Comparison of ENCODE assay signal across 6 cellular contexts in the genomic region with DNA sequence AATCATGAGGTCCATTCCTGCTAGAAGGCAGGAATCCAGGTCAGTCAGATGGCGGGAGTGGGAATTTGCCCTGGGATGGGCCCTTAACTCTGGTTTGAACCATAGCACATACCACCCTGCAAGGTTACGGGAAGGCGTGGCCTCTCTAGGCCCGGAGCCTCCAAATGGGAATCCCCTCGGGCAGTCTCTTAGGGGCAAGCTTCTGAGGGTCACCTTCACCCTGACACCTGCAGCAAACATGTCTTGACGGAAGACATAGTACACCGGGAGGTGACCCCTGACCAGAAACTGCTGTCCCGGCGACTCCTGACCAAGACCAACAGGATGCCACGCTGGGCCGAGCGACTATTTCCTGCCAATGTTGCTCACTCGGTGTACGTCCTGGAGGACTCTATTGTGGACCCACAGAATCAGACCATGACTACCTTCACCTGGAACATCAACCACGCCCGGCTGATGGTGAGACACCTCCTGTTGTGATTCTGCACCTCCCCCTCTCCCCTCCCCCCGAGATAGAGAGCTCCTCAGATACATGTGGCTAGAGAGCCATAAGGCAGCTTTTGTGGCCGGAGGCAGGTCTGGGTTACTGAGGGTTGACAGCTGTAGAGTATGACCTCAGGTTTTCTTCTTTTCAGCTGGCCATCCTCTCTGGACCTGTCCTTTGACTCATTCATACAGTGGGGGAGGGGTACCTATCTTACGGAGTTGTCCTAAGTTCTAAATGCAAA. TPM values are rescaled to one million over a fixed set of nuclear protein-coding genes. Genes with fewer than 3 reads are reported as not detected.
DNase-seq lines count a peak whose midpoint lies in the region; ATAC-seq lines count a peak whose summit lies in the region.

No MANE protein-coding gene starts in this region.

- WGBS in HUES64: 53% methylated on average over 17 of the region's 19 CpGs

- H3K27ac Mint-ChIP-seq in activated naive CD4-positive, alpha-beta T cell treated with anti-CD3 and anti-CD28 coated beads, Interleukin-2, amount 50 U/mL, for 24 hours: peak overlapping the region; percentile 87

- peaks cover 11% of the 10 kb centered on the region; the same call in 1 of the 2 replicates for H3K4me1 ChIP-seq in HUES64 (ENCODE audit: insufficient read depth, low read length)

- H3K4me3 Mint-ChIP-seq in activated naive CD4-positive, alpha-beta T cell treated with anti-CD3 and anti-CD28 coated beads, Interleukin-2, amount 50 U/mL, for 24 hours: peak overlapping the region; percentile 92

- H3K4me1 Mint-ChIP-seq in activated naive CD4-positive, alpha-beta T cell treated with anti-CD3 and anti-CD28 coated beads, Interleukin-2, amount 50 U/mL, for 24 hours: peaks cover 68% of the 10 kb centered on the region

- H3K9ac ChIP-seq in HUES64 (ENCODE audit: low read depth, low read length): peak overlapping the region; percentile 97

- peaks cover 36% of the 10 kb centered on the region for H3K36me3 ChIP-seq in HUES64 (ENCODE audit: insufficient read depth, low read length)

- peak overlapping the region; percentile 76; the same call in 1 of the 2 replicates for H3K27ac ChIP-seq in HUES64 (ENCODE audit: low read depth, low read length)

- no peaks in the 10 kb centered on the region for H3K9me3 Mint-ChIP-seq in activated naive CD4-positive, alpha-beta T cell treated with anti-CD3 and anti-CD28 coated beads, Interleukin-2, amount 50 U/mL, for 24 hours

- no peaks in the 10 kb centered on the region for H3K27me3 Mint-ChIP-seq in activated naive CD4-positive, alpha-beta T cell treated with anti-CD3 and anti-CD28 coated beads, Interleukin-2, amount 50 U/mL, for 24 hours

- H3K36me3 Mint-ChIP-seq in activated naive CD4-positive, alpha-beta T cell treated with anti-CD3 and anti-CD28 coated beads, Interleukin-2, amount 50 U/mL, for 24 hours: peaks cover 7% of the 10 kb centered on the region

- H3K4me3 ChIP-seq in HUES64 (ENCODE audit: low read length): peak overlapping the region; percentile 99

- ATAC-seq in GM18909 (IDR thresholded peaks at IDR 0.05; ENCODE audit: poor library complexity, unreplicated experiment): no peak

- DNase-seq in myocyte (ENCODE audit: low read depth) (peak; percentile 90), hepatic stellate cell (ENCODE audit: low spot score) (no peak)
- DNase-seq in activated CD4-positive, CD25-positive, alpha-beta regulatory T cell (lab: John Stamatoyannopoulos, UW): no peak

- H3K9me3 ChIP-seq in HUES64 (ENCODE audit: insufficient read depth, low read depth, low read length): no peaks in the 10 kb centered on the region

- no peaks in the 10 kb centered on the region for H3K27me3 ChIP-seq in HUES64 (ENCODE audit: insufficient read depth, low read length)

RNA-seq across cellular contexts. Expression of a gene that starts 1.0 kb away (rescaled TPM):
- 255 TPM for polyA plus RNA-seq in HUES64 (2013, experiment 1 of 2)
- polyA plus RNA-seq in HUES64 (2013, experiment 2 of 2): 239 TPM
- total RNA-seq in myocyte: 161 and 219 TPM in 2 replicates
- 170 TPM for polyA plus RNA-seq in myocyte (2012)

RNA-seq across cellular contexts. Expression of a gene that starts 1.0 kb away (rescaled TPM):
- polyA plus RNA-seq in HUES64 (2013, experiment 1 of 2): 8.9 TPM
- 9.2 TPM for polyA plus RNA-seq in HUES64 (2013, experiment 2 of 2)
- 42.6 and 66.3 TPM in 2 replicates for total RNA-seq in myocyte
- polyA plus RNA-seq in myocyte (2012): 65.4 TPM

RNA-seq across cellular contexts. Expression of a gene that starts 7.1 kb away (rescaled TPM):
- 7.1 TPM for polyA plus RNA-seq in HUES64 (2013, experiment 1 of 2)
- polyA plus RNA-seq in HUES64 (2013, experiment 2 of 2): 11.2 TPM
- 6.4 and 10.8 TPM in 2 replicates for total RNA-seq in myocyte
- 3.0 TPM for polyA plus RNA-seq in myocyte (2012)

RNA-seq across cellular contexts. Expression of a gene that starts 46.9 kb away (rescaled TPM):
- polyA plus RNA-seq in HUES64 (2013, experiment 1 of 2): 124 TPM
- 117 TPM for polyA plus RNA-seq in HUES64 (2013, experiment 2 of 2)
- total RNA-seq in myocyte: 155 and 179 TPM in 2 replicates
- 200 TPM for polyA plus RNA-seq in myocyte (2012)

RNA-seq across cellular contexts. Expression of a gene that starts 53.2 kb away (rescaled TPM):
- polyA plus RNA-seq in HUES64 (2013, experiment 1 of 2): 10.9 TPM
- polyA plus RNA-seq in HUES64 (2013, experiment 2 of 2): 13.5 TPM
- 2.5 and 4.1 TPM in 2 replicates for total RNA-seq in myocyte
- 0.16 TPM for polyA plus RNA-seq in myocyte (2012)
